Comparison of ENCODE assay signal across 8 cellular contexts in genomic region chr17:34254651-34255380, GRCh38. TPM values are rescaled to one million over a fixed set of nuclear protein-coding genes. Genes with fewer than 3 reads are reported as not detected.
A peak's percentile ranks its signal among the peaks of the same experiment; 100 is the strongest.
DNase-seq lines count a peak whose midpoint lies in the region; ATAC-seq and TF ChIP-seq lines count a peak whose summit lies in the region.

Gene CCL2, plus strand, starts transcription at chr17:34255285. Its CDS starts 65 bp downstream, at chr17:34255350.

- peak within 1 kb of the TSS; percentile 32 to 42 for H3K4me3 ChIP-seq in aorta (ENCODE audit: low read length in 2 of 2)

- ATAC-seq in aorta (ENCODE audit: low FRiP score) (peak; percentile 72), GM18511 (IDR thresholded peaks at IDR 0.05; ENCODE audit: unreplicated experiment) (no peak), HG03565 (IDR thresholded peaks at IDR 0.05; ENCODE audit: unreplicated experiment) (no peak)

- peaks cover 10 to 31% of the 10 kb centered on the region in 2 donors for H3K4me1 ChIP-seq in aorta (ENCODE audit: control insufficient read depth in 1 of 2, insufficient read depth in 2 of 2, low read length in 2 of 2)

- H3K9me3 ChIP-seq in aorta (ENCODE audit: control insufficient read depth, low read length), result no peaks in the 10 kb centered on the region

- WGBS in aorta, 2 donors, result 4% methylated on average over 11 of the region's 11 CpGs

- intact Hi-C loops in aorta (cut with DNase I), result loop anchor here in 1 of 2 donors (5.0 to 10.0 kb wide), 2 partner anchors 47 to 1430 kb away; no protein-coding TSS in a partner anchor

- H3K36me3 ChIP-seq in aorta (ENCODE audit: control insufficient read depth in 1 of 2, insufficient read depth in 2 of 2, low read length in 1 of 2), result no peaks in the 10 kb centered on the region

- peak; percentile 90 for DNase-seq in EH (ENCODE audit: low read depth)
- DNase-seq in epidermal melanocyte (ENCODE audit: insufficient read length, low spot score), result peak; percentile 64
- DNase-seq in mesenteric fat pad (ENCODE audit: low spot score), result no peak
- peak; percentile 82 to 85 for DNase-seq in aorta
- DNase-seq in HuH-7.5 (ENCODE audit: low spot score), result no peak

- no peaks in the 10 kb centered on the region for H3K27me3 ChIP-seq in aorta (ENCODE audit: control insufficient read depth in 1 of 2, insufficient read depth in 2 of 2, low read length in 1 of 2)

- H3K27ac ChIP-seq in aorta (ENCODE audit: low read depth in 1 of 2, low read length in 2 of 2), result peak within 1 kb of the TSS; percentile 52 to 98

TF ChIP-seq in PFSK-1, 5 proteins besides CTCF, POLR2A, EP300 and RAD21:
- TF ChIP-seq POLR2AphosphoS5 (IDR thresholded peaks at IDR 0.05; ENCODE audit: low read depth, low read length) (0 out of 2 replicates have a peak, but pooled peaks have one; percentile 36), FOXP2 (optimal IDR thresholded peaks at IDR 0.05; ENCODE audit: borderline replicate concordance, extremely low read depth, extremely low read length, insufficient read depth) (peak; percentile 44), REST (IDR thresholded peaks at IDR 0.05; ENCODE audit: insufficient read depth in 1 of 2, low read depth in 2 of 2, low read length in 2 of 2) (no peak)
TF ChIP-seq in PFSK-1: peak in this region for 2.

RNA-seq across cellular contexts. Expression of gene CCL2, which starts in this region (rescaled TPM):
- polyA plus RNA-seq in PFSK-1 (2012; ENCODE audit: insufficient read length, low read depth), result 8.6 TPM
- 276 TPM for total RNA-seq in mesenteric fat pad
- total RNA-seq in aorta, result 100 to 1,000 TPM; 114 to 237 TPM
- polyA plus RNA-seq in aorta, result 100 to 1,000 TPM; 199 to 553 TPM

Comparison
In these comparisons a context has a peak if more than half of its experiments do, and no peak if none do; other contexts are left out.
1. DNase-seq: peak in EH (single experiment), epidermal melanocyte (single experiment) and aorta (2 of 2); none in mesenteric fat pad (single experiment) and HuH-7.5 (single experiment).